In genomic region chr9:134230092-134230941, GRCh38 we compare ENCODE assay signal across 21 cellular contexts.
DNase-seq lines count a peak whose midpoint lies in the region; ATAC-seq and TF ChIP-seq lines count a peak whose summit lies in the region.
"Had no signal": no experiment of that assay in that cellular context is flagged by ENCODE, and none has a peak within 500 bp of the region (broad histone marks: within the 10 kb centered on the region; RNA-seq: fewer than 3 reads in every experiment).

No MANE protein-coding gene starts in this region.

- H3K36me3 ChIP-seq in breast epithelium = no peaks in the 10 kb centered on the region
- H3K36me3 ChIP-seq in right lobe of liver = no peaks in the 10 kb centered on the region
- no peaks in the 10 kb centered on the region for H3K36me3 ChIP-seq in upper lobe of right lung

- 80% methylated on average over 1 of the region's 28 CpGs for WGBS in right lobe of liver (ENCODE audit: insufficient coverage, low coverage, low lambda C conversion rate, missing lambda C conversion rate)

- H3K4me3 Mint-ChIP-seq in MCF 10A (ENCODE audit: unreplicated experiment) = no peak overlapping the region
- H3K4me3 Mint-ChIP-seq in activated naive CD4-positive, alpha-beta T cell treated with anti-CD3 and anti-CD28 coated beads, Interleukin-2, amount 10 ng/mL, durations not matched to agents 7 days and 5 days = no peak overlapping the region
- H3K4me3 Mint-ChIP-seq: activated naive CD4-positive, alpha-beta T cell treated with anti-CD3 and anti-CD28 coated beads, Interleukin-2, amount 50 U/mL, for 24 hours; activated T-cell treated with anti-CD3 and anti-CD28 coated beads, Interleukin-2, amount 50 U/mL, for 4 hours; CD8-positive, alpha-beta T cell; natural killer cell; stimulated activated naive CD8-positive, alpha-beta T cell treated with anti-CD3 and anti-CD28 coated beads, Interleukin-15, Interleukin-2, amounts not matched to agents 100 ng/mL and 50 ng/mL, for 24 hours had no signal

- H3K4me1 ChIP-seq in breast epithelium (peaks cover 8 to 19% of the 10 kb centered on the region in 2 donors), right lobe of liver (peaks cover 0 to 82% (median 22%) of the 10 kb centered on the region in 4 donors), upper lobe of right lung (peaks cover 21% of the 10 kb centered on the region)

- H3K9me3 ChIP-seq in breast epithelium (no peaks in the 10 kb centered on the region), right lobe of liver (no peaks in the 10 kb centered on the region), upper lobe of right lung (no peaks in the 10 kb centered on the region)

- H3K36me3 Mint-ChIP-seq in MCF 10A (ENCODE audit: insufficient read depth, unreplicated experiment) = peaks cover 5% of the 10 kb centered on the region
- H3K36me3 Mint-ChIP-seq in activated naive CD4-positive, alpha-beta T cell treated with anti-CD3 and anti-CD28 coated beads, Interleukin-2, amount 10 ng/mL, durations not matched to agents 7 days and 5 days = no peaks in the 10 kb centered on the region
- H3K36me3 Mint-ChIP-seq: activated naive CD4-positive, alpha-beta T cell treated with anti-CD3 and anti-CD28 coated beads, Interleukin-2, amount 50 U/mL, for 24 hours; CD8-positive, alpha-beta T cell; natural killer cell had no signal

- no TSS peak for BruUV-seq in MCF 10A (replicated peaks; lab: Mats Ljungman, UMichigan)

- peaks cover 39% of the 10 kb centered on the region for H3K27me3 Mint-ChIP-seq in MCF 10A (ENCODE audit: insufficient read depth, unreplicated experiment)
- H3K27me3 Mint-ChIP-seq in activated naive CD4-positive, alpha-beta T cell treated with anti-CD3 and anti-CD28 coated beads, Interleukin-2, amount 10 ng/mL, durations not matched to agents 7 days and 5 days = no peaks in the 10 kb centered on the region
- H3K27me3 Mint-ChIP-seq: activated naive CD4-positive, alpha-beta T cell treated with anti-CD3 and anti-CD28 coated beads, Interleukin-2, amount 50 U/mL, for 24 hours had no signal

- DNase-seq in breast epithelium (ENCODE audit: low spot score in 2 of 2) (no peak), MCF 10A (ENCODE audit: unreplicated experiment) (no peak), NCI-H524 treated with DMSO at 0.1 percent for 48 hours (lab: John Stamatoyannopoulos, UW) (peak; percentile 69), right lobe of liver (peak in 2 of 3 donors; percentile 93 to 95), upper lobe of right lung (no peak), DMS153 (lab: John Stamatoyannopoulos, UW) (no peak), midbrain (lab: John Stamatoyannopoulos, UW) (no peak)
- no peak for DNase-seq in activated naive CD4-positive, alpha-beta T cell treated with anti-CD3 and anti-CD28 coated beads, Interleukin-2, amount 10 ng/mL, durations not matched to agents 7 days and 5 days
- DNase-seq: activated T-cell treated with anti-CD3 and anti-CD28 coated beads, Interleukin-2, amount 50 U/mL, for 4 hours; hippocampal formation; KG1; natural killer cell; NCI-H2107; NCI-H69; PC-3; T1000 had no signal

- TF ChIP-seq POLR2A in breast epithelium (IDR thresholded peaks at IDR 0.05) = no peak
- no peak for TF ChIP-seq POLR2A in right lobe of liver (IDR thresholded peaks at IDR 0.05)

- ATAC-seq in right lobe of liver (peak; percentile 49 to 86 (median 72)), upper lobe of right lung (no peak)
- ATAC-seq: activated CD4-positive, CD25-positive, alpha-beta regulatory T cell treated with anti-CD3 and anti-CD28 coated beads, Interleukin-2, amount 50 U/mL, for 24 hours; activated T-cell treated with anti-CD3 and anti-CD28 coated beads, Interleukin-2, amount 50 U/mL, for 4 hours; CD8-positive, alpha-beta T cell; natural killer cell; PC-3 had no signal

- H3K27me3 ChIP-seq in breast epithelium (no peaks in the 10 kb centered on the region), right lobe of liver (no peaks in the 10 kb centered on the region), upper lobe of right lung (no peaks in the 10 kb centered on the region)

- CTCF ChIA-PET in MCF 10A (lab: Yijun Ruan, JAX) = no interaction called here
- CTCF ChIA-PET in activated naive CD4-positive, alpha-beta T cell treated with anti-CD3 and anti-CD28 coated beads, Interleukin-2, amount 10 ng/mL, durations not matched to agents 7 days and 5 days (lab: Charles Lee) = no interaction called here

- TF ChIP-seq CTCF in breast epithelium (IDR thresholded peaks at IDR 0.05) (no peak), MCF 10A (IDR thresholded peaks at IDR 0.05; ENCODE audit: unreplicated experiment) (no peak), right lobe of liver (IDR thresholded peaks at IDR 0.05) (no peak), upper lobe of right lung (IDR thresholded peaks at IDR 0.05) (no peak)

- intact Hi-C loops in breast epithelium (cut with DNase I; ENCODE audit: low total_unique reads) = no loop called here
- intact Hi-C loops in MCF 10A (cut with micrococcal nuclease) = no loop called here
- intact Hi-C loops in right lobe of liver (cut with DNase I) = no loop called here
- intact Hi-C loops in upper lobe of right lung (cut with DNase I) = no loop called here

- H3K27ac ChIP-seq in breast epithelium (peak overlapping the region; percentile 30 to 77), right lobe of liver (peak overlapping the region; percentile 47 to 100 (median 98)), upper lobe of right lung (peak overlapping the region; percentile 71)
- H3K27ac ChIP-seq: parathyroid adenoma had no signal

- H3K27ac Mint-ChIP-seq in MCF 10A (ENCODE audit: low read depth, unreplicated experiment) = no peak overlapping the region
- no peak overlapping the region for H3K27ac Mint-ChIP-seq in activated naive CD4-positive, alpha-beta T cell treated with anti-CD3 and anti-CD28 coated beads, Interleukin-2, amount 10 ng/mL, durations not matched to agents 7 days and 5 days
- H3K27ac Mint-ChIP-seq: activated naive CD4-positive, alpha-beta T cell treated with anti-CD3 and anti-CD28 coated beads, Interleukin-2, amount 50 U/mL, for 24 hours; CD8-positive, alpha-beta T cell; natural killer cell; stimulated activated naive CD8-positive, alpha-beta T cell treated with anti-CD3 and anti-CD28 coated beads, Interleukin-15, Interleukin-2, amounts not matched to agents 100 ng/mL and 50 ng/mL, for 24 hours had no signal

- peak overlapping the region in 1 of 3 donors; percentile 25 for H3K4me3 ChIP-seq in breast epithelium
- no peak overlapping the region for H3K4me3 ChIP-seq in right lobe of liver
- H3K4me3 ChIP-seq in upper lobe of right lung = no peak overlapping the region

- no peaks in the 10 kb centered on the region for H3K9me3 Mint-ChIP-seq in MCF 10A (ENCODE audit: unreplicated experiment)
- H3K9me3 Mint-ChIP-seq in activated naive CD4-positive, alpha-beta T cell treated with anti-CD3 and anti-CD28 coated beads, Interleukin-2, amount 10 ng/mL, durations not matched to agents 7 days and 5 days = no peaks in the 10 kb centered on the region
- H3K9me3 Mint-ChIP-seq: activated naive CD4-positive, alpha-beta T cell treated with anti-CD3 and anti-CD28 coated beads, Interleukin-2, amount 50 U/mL, for 24 hours; activated T-cell treated with anti-CD3 and anti-CD28 coated beads, Interleukin-2, amount 50 U/mL, for 4 hours; CD8-positive, alpha-beta T cell; natural killer cell; stimulated activated naive CD8-positive, alpha-beta T cell treated with anti-CD3 and anti-CD28 coated beads, Interleukin-15, Interleukin-2, amounts not matched to agents 100 ng/mL and 50 ng/mL, for 24 hours had no signal

- POLR2A ChIA-PET in MCF 10A (lab: Yijun Ruan, JAX) = no interaction called here

- no peaks in the 10 kb centered on the region for H3K4me1 Mint-ChIP-seq in MCF 10A (ENCODE audit: insufficient read depth, unreplicated experiment)
- no peaks in the 10 kb centered on the region for H3K4me1 Mint-ChIP-seq in activated naive CD4-positive, alpha-beta T cell treated with anti-CD3 and anti-CD28 coated beads, Interleukin-2, amount 10 ng/mL, durations not matched to agents 7 days and 5 days
- H3K4me1 Mint-ChIP-seq: activated naive CD4-positive, alpha-beta T cell treated with anti-CD3 and anti-CD28 coated beads, Interleukin-2, amount 50 U/mL, for 24 hours; natural killer cell had no signal

Comparison
In these comparisons a context has a peak if more than half of its experiments do, and no peak if none do; other contexts are left out.
1. DNase-seq: peak in NCI-H524 treated with DMSO at 0.1 percent for 48 hours (single experiment) and right lobe of liver (2 of 3); none in breast epithelium (0 of 2), MCF 10A (single experiment), upper lobe of right lung (single experiment), DMS153 (single experiment), activated naive CD4-positive, alpha-beta T cell treated with anti-CD3 and anti-CD28 coated beads, Interleukin-2, amount 10 ng/mL, durations not matched to agents 7 days and 5 days (single experiment) and midbrain (single experiment).
2. Peak in every context shown above with its lines, with median percentiles within 50 percentile points of each other: H3K27ac ChIP-seq.